Comparison of ENCODE assay signal across 8 cellular contexts in genomic region chr7:23013715-23014649, GRCh38. TPM values are rescaled to one million over a fixed set of nuclear protein-coding genes. Genes with fewer than 3 reads are reported as not detected.
DNase-seq lines count a peak whose midpoint lies in the region; ATAC-seq and TF ChIP-seq lines count a peak whose summit lies in the region.

Gene HYCC1, minus strand, starts transcription at chr7:23014130. Its CDS starts 23,019 bp downstream, at chr7:22991111.

- peak within 1 kb of the TSS; percentile 94 for H3K4me3 Mint-ChIP-seq in activated T-cell treated with anti-CD3 and anti-CD28 coated beads, Interleukin-2, amount 50 U/mL, for 4 hours

- H3K9me3 ChIP-seq in muscle layer of duodenum (ENCODE audit: control insufficient read depth in 1 of 2, low read length in 2 of 2) = no peaks in the 10 kb centered on the region

- no peaks in the 10 kb centered on the region for H3K27me3 ChIP-seq in muscle layer of duodenum (ENCODE audit: low read depth, low read length)

- H3K27me3 Mint-ChIP-seq in activated T-cell treated with anti-CD3 and anti-CD28 coated beads, Interleukin-2, amount 50 U/mL, for 4 hours (ENCODE audit: low read depth) = peaks cover 3% of the 10 kb centered on the region

- H3K36me3 Mint-ChIP-seq in activated T-cell treated with anti-CD3 and anti-CD28 coated beads, Interleukin-2, amount 50 U/mL, for 4 hours (ENCODE audit: insufficient read depth) = no peaks in the 10 kb centered on the region

- H3K9me3 Mint-ChIP-seq in activated T-cell treated with anti-CD3 and anti-CD28 coated beads, Interleukin-2, amount 50 U/mL, for 4 hours = no peaks in the 10 kb centered on the region

- peak within 1 kb of the TSS; percentile 71 to 91 for H3K4me3 ChIP-seq in muscle layer of duodenum (ENCODE audit: low read depth in 1 of 2, low read length in 2 of 2)

- DNase-seq in DMS79 treated with DMSO at 0.1 percent for 48 hours (lab: John Stamatoyannopoulos, UW) = peak; percentile 75
- DNase-seq in KG1 (lab: John Stamatoyannopoulos, UW) = peak; percentile 99
- DNase-seq in activated T-cell treated with anti-CD3 and anti-CD28 coated beads, Interleukin-2, amount 50 U/mL, for 4 hours = peak; percentile 99
- peak; percentile 96 to 98 for DNase-seq in stimulated activated CD8-positive, alpha-beta memory T cell treated with anti-CD3 and anti-CD28 coated beads, Interleukin-7, amount 100 ng/mL, for 4 hours (ENCODE audit: low read depth in 2 of 2)

- ATAC-seq in GM21723 (IDR thresholded peaks at IDR 0.05; ENCODE audit: unreplicated experiment) (peak; percentile 92), esophagus mucosa (peak; percentile 100)
- peak; percentile 99 for ATAC-seq in activated T-cell treated with anti-CD3 and anti-CD28 coated beads, Interleukin-2, amount 50 U/mL, for 4 hours

- no peaks in the 10 kb centered on the region for H3K36me3 ChIP-seq in muscle layer of duodenum (ENCODE audit: control insufficient read depth in 1 of 2, insufficient read depth in 2 of 2, low read length in 2 of 2)

- H3K4me1 Mint-ChIP-seq in activated T-cell treated with anti-CD3 and anti-CD28 coated beads, Interleukin-2, amount 50 U/mL, for 4 hours (ENCODE audit: low read depth) = peaks cover 23% of the 10 kb centered on the region

- H3K4me1 ChIP-seq in muscle layer of duodenum (ENCODE audit: control insufficient read depth in 1 of 2, insufficient read depth in 2 of 2, low read length in 2 of 2) = peaks cover 4 to 18% of the 10 kb centered on the region in 2 donors

- peak within 1 kb of the TSS; percentile 61 for H3K27ac ChIP-seq in muscle layer of duodenum (ENCODE audit: low read length)

TF ChIP-seq in PFSK-1, 5 proteins besides CTCF, POLR2A, EP300 and RAD21:
- peak; percentile 98 for TF ChIP-seq POLR2AphosphoS5 (IDR thresholded peaks at IDR 0.05; ENCODE audit: low read depth, low read length)
- peak; percentile 88; the same call in 1 of the 2 replicates for TF ChIP-seq SIN3A (IDR thresholded peaks at IDR 0.05; ENCODE audit: borderline replicate concordance, insufficient read depth, low read length)
- peak; percentile 99 for TF ChIP-seq TAF1 (IDR thresholded peaks at IDR 0.05; ENCODE audit: borderline replicate concordance, insufficient read depth, low read length)
- TF ChIP-seq REST (IDR thresholded peaks at IDR 0.05; ENCODE audit: insufficient read depth in 1 of 2, low read depth in 2 of 2, low read length in 2 of 2) = peak in 1 of 2 experiments; percentile 55; a peak in 1 of 4 replicates
- peak; percentile 44 for TF ChIP-seq FOXP2 (optimal IDR thresholded peaks at IDR 0.05; ENCODE audit: borderline replicate concordance, extremely low read depth, extremely low read length, insufficient read depth)

RNA-seq across cellular contexts. Expression of gene HYCC1, which starts in this region (rescaled TPM):
- 19.6 TPM for polyA plus RNA-seq in PFSK-1 (2012; ENCODE audit: insufficient read length, low read depth)
- total RNA-seq in activated T-cell treated with anti-CD3 and anti-CD28 coated beads, Interleukin-2, amount 50 U/mL, for 4 hours = 10 to 100 TPM; 21.4 to 23.9 (median 22.8) TPM
- total RNA-seq in esophagus mucosa = 44.2 TPM

Comparison
In these comparisons a context has a peak if more than half of its experiments do, and no peak if none do; other contexts are left out.
1. Peak in every context shown above with its lines: DNase-seq, ATAC-seq, H3K4me3 ChIP-seq and H3K27ac ChIP-seq.